Comparison of ENCODE assay signal across 16 cellular contexts in the genomic region with DNA sequence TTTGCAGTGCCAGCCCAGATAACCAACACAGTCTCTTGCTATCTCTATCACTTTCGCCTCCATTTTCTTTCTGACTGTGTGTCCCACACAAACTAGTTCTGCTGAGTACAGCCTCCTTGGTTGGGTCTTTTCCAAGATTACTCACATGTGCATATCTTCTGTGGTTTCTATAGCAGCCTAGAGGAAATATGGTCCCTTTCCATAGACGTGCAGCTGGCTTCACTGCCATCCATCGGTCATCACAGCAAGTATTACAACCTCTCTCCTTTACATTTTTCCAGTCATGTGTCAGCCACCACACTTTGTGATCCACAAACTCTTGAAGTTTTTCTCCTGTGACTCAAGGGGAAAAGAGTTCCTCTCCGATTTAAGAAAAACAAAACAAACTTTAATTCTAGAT.
DNase-seq lines count a peak whose midpoint lies in the region; ATAC-seq and TF ChIP-seq lines count a peak whose summit lies in the region.
"Had no signal": no experiment of that assay in that cellular context is flagged by ENCODE, and none has a peak within 500 bp of the region (broad histone marks: within the 10 kb centered on the region; RNA-seq: fewer than 3 reads in every experiment).

No MANE protein-coding gene starts in this region.

- no peaks in the 10 kb centered on the region for H3K36me3 Mint-ChIP-seq in endothelial cell (ENCODE audit: low read depth, unreplicated experiment)
- H3K36me3 Mint-ChIP-seq in natural killer cell, result no peaks in the 10 kb centered on the region
- H3K36me3 Mint-ChIP-seq: IgD-negative memory B cell had no signal

- DNase-seq in ACHN (peak; percentile 2), HPDE6-E6E7 (ENCODE audit: extremely low spot score) (peak; percentile 8), astrocyte of the hippocampus (ENCODE audit: low read depth, low spot score) (peak; percentile 87), hepatic stellate cell (ENCODE audit: low spot score) (peak; percentile 64), endothelial cell (ENCODE audit: low spot score) (no peak), NCI-H2171 treated with DMSO at 0.1 percent for 48 hours (lab: John Stamatoyannopoulos, UW) (no peak), natural killer cell (no peak)
- DNase-seq in stimulated activated CD4-positive, alpha-beta T cell treated with anti-CD3 and anti-CD28 coated beads, Interleukin-12 subunit alpha, Interleukin-12 subunit beta, amount 100 ng/mL, for 4 hours, result no peak
- DNase-seq: adrenal gland; effector CD4-positive, alpha-beta T cell; H7; NCI-H1436; NCI-H748 treated with DMSO at 0.1 percent for 48 hours; stimulated activated CD4-positive, alpha-beta T cell treated with anti-CD3 and anti-CD28 coated beads, Interleukin-2, amount 100 ng/mL, for 24 hours; WERI-Rb-1 had no signal

- TF ChIP-seq CTCF in endothelial cell (IDR thresholded peaks at IDR 0.05; ENCODE audit: unreplicated experiment), result no peak
- no peak for TF ChIP-seq CTCF in natural killer cell (IDR thresholded peaks at IDR 0.05)

- ATAC-seq in natural killer cell, result no peak

- H3K4me1 Mint-ChIP-seq in endothelial cell (ENCODE audit: unreplicated experiment) (no peaks in the 10 kb centered on the region), natural killer cell (no peaks in the 10 kb centered on the region)

- H3K4me3 Mint-ChIP-seq in endothelial cell (ENCODE audit: unreplicated experiment), result no peak overlapping the region
- H3K4me3 Mint-ChIP-seq in natural killer cell, result no peak overlapping the region

- in situ Hi-C loops in ACHN (cut with HindIII; ENCODE audit: low pct_ligation_motif_present, low pct_unique_long_range_greater_than_20kb, low sequenced_read_pairs), result no loop called here

- H3K27me3 Mint-ChIP-seq in endothelial cell (ENCODE audit: unreplicated experiment) (no peaks in the 10 kb centered on the region), natural killer cell (ENCODE audit: low read depth in 2 of 2) (no peaks in the 10 kb centered on the region)

- no peaks in the 10 kb centered on the region for H3K9me3 Mint-ChIP-seq in endothelial cell (ENCODE audit: unreplicated experiment)
- peaks cover 15 to 29% of the 10 kb centered on the region in 2 donors for H3K9me3 Mint-ChIP-seq in natural killer cell

- H3K27ac Mint-ChIP-seq in endothelial cell (ENCODE audit: unreplicated experiment), result no peak overlapping the region
- no peak overlapping the region for H3K27ac Mint-ChIP-seq in natural killer cell
- H3K27ac Mint-ChIP-seq: IgD-negative memory B cell had no signal

- intact Hi-C loops in natural killer cell (cut with micrococcal nuclease), result no loop called here

Comparison
In these comparisons a context has a peak if more than half of its experiments do, and no peak if none do; other contexts are left out.
1. DNase-seq: peak in ACHN (single experiment), HPDE6-E6E7 (single experiment), astrocyte of the hippocampus (single experiment) and hepatic stellate cell (single experiment); none in endothelial cell (single experiment), NCI-H2171 treated with DMSO at 0.1 percent for 48 hours (single experiment), natural killer cell (single experiment) and stimulated activated CD4-positive, alpha-beta T cell treated with anti-CD3 and anti-CD28 coated beads, Interleukin-12 subunit alpha, Interleukin-12 subunit beta, amount 100 ng/mL, for 4 hours (single experiment).